ENCODE assay signal across 19 cellular contexts in the genomic region with DNA sequence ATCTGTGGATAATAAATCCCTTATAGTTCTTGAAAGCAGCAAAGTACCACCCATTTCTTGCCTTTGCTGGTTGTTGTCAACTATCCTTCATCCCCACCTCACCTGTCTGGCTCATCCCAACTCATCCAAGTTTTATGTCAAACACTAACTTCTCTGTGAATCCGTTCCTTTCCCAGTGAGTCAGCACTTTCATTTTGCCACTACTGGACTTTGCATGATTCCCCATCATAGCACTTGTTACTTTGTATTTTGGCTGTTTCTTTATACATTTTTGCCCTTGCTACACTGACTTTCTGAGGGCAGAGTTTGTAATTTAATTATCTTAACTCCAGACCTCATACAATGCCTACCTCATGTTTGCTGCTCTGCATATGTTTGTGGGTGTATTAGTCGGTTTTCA.
DNase-seq lines count a peak whose midpoint lies in the region; ATAC-seq and TF ChIP-seq lines count a peak whose summit lies in the region.
"Had no signal": no experiment of that assay in that cellular context is flagged by ENCODE, and none has a peak within 500 bp of the region (broad histone marks: within the 10 kb centered on the region; RNA-seq: fewer than 3 reads in every experiment).

No MANE protein-coding gene starts in this region.

- ATAC-seq in left lobe of liver (peak; percentile 63), HG03342 (IDR thresholded peaks at IDR 0.05; ENCODE audit: unreplicated experiment) (no peak), body of pancreas (no peak)
- ATAC-seq: GM23338, HCT116 had no signal

- no peaks in the 10 kb centered on the region for H3K9me3 Mint-ChIP-seq in endothelial cell (ENCODE audit: unreplicated experiment)
- H3K9me3 Mint-ChIP-seq in progenitor cell of endocrine pancreas (ENCODE audit: low read depth) = peaks cover 5% of the 10 kb centered on the region
- H3K9me3 Mint-ChIP-seq: CD4-positive, alpha-beta T cell; CD8-positive, alpha-beta memory T cell had no signal

- H3K9me3 ChIP-seq in body of pancreas = no peaks in the 10 kb centered on the region

- no peaks in the 10 kb centered on the region for H3K4me1 Mint-ChIP-seq in endothelial cell (ENCODE audit: unreplicated experiment)
- peaks cover 5% of the 10 kb centered on the region for H3K4me1 Mint-ChIP-seq in progenitor cell of endocrine pancreas (ENCODE audit: low read depth)
- H3K4me1 Mint-ChIP-seq: CD14-positive monocyte; CD8-positive, alpha-beta memory T cell; H9 had no signal

- 77 to 88% methylated on average over 2 of the region's 2 CpGs for WGBS in body of pancreas, 2 donors

- H3K4me1 ChIP-seq in body of pancreas = peaks cover 15% of the 10 kb centered on the region
- H3K4me1 ChIP-seq: BLaER1 treated with 17β-estradiol and CSF1 and Interleukin-3, amounts not matched to agents 10 nM and 100 nM had no signal

- H3K4me3 Mint-ChIP-seq in endothelial cell (ENCODE audit: unreplicated experiment) (peak overlapping the region; percentile 29), progenitor cell of endocrine pancreas (ENCODE audit: low read depth) (no peak overlapping the region)
- H3K4me3 Mint-ChIP-seq: CD14-positive monocyte; CD4-positive, alpha-beta T cell; CD8-positive, alpha-beta memory T cell; GM23338; H9 had no signal

- no peak for TF ChIP-seq CTCF in endothelial cell (IDR thresholded peaks at IDR 0.05; ENCODE audit: unreplicated experiment)
- no peak for TF ChIP-seq CTCF in progenitor cell of endocrine pancreas (IDR thresholded peaks at IDR 0.05; ENCODE audit: unreplicated experiment)
- no peak for TF ChIP-seq CTCF in body of pancreas (IDR thresholded peaks at IDR 0.05)

- no peak overlapping the region for H3K27ac ChIP-seq in body of pancreas
- H3K27ac ChIP-seq: BLaER1 treated with 17β-estradiol and CSF1 and Interleukin-3, amounts not matched to agents 10 nM and 100 nM had no signal

- no peak for DNase-seq in endothelial cell (ENCODE audit: low spot score)
- DNase-seq in left lobe of liver (ENCODE audit: low spot score) = no peak
- DNase-seq in progenitor cell of endocrine pancreas (ENCODE audit: low spot score, unreplicated experiment) = no peak
- DNase-seq in effector CD4-positive, alpha-beta T cell = no peak
- DNase-seq in body of pancreas = no peak
- DNase-seq: AML-193; BE2C; CD4-positive, alpha-beta T cell; CD8-positive, alpha-beta memory T cell; DMS 273 treated with DMSO at 0.1 percent for 48 hours; DMS79; EL; GF-D8; H9 had no signal

- intact Hi-C loops in body of pancreas (cut with DNase I) = no loop called here

- peaks cover 3% of the 10 kb centered on the region for H3K36me3 Mint-ChIP-seq in endothelial cell (ENCODE audit: low read depth, unreplicated experiment)
- H3K36me3 Mint-ChIP-seq in progenitor cell of endocrine pancreas (ENCODE audit: insufficient read depth) = no peaks in the 10 kb centered on the region
- H3K36me3 Mint-ChIP-seq: CD14-positive monocyte; CD8-positive, alpha-beta memory T cell had no signal

- H3K4me3 ChIP-seq in body of pancreas = no peak overlapping the region
- H3K4me3 ChIP-seq: BLaER1 treated with 17β-estradiol and CSF1 and Interleukin-3, amounts not matched to agents 10 nM and 100 nM; GM23338 had no signal

- H3K27me3 Mint-ChIP-seq in endothelial cell (ENCODE audit: unreplicated experiment) (no peaks in the 10 kb centered on the region), progenitor cell of endocrine pancreas (no peaks in the 10 kb centered on the region)

- H3K27ac Mint-ChIP-seq in endothelial cell (ENCODE audit: unreplicated experiment) (no peak overlapping the region), progenitor cell of endocrine pancreas (peak overlapping the region; percentile 12)
- H3K27ac Mint-ChIP-seq: CD14-positive monocyte; CD4-positive, alpha-beta T cell; CD8-positive, alpha-beta memory T cell; GM23338 had no signal

- H3K27me3 ChIP-seq in body of pancreas = no peaks in the 10 kb centered on the region
- H3K27me3 ChIP-seq: BE2C; BLaER1 treated with 17β-estradiol and CSF1 and Interleukin-3, amounts not matched to agents 10 nM and 100 nM had no signal

- H3K36me3 ChIP-seq in body of pancreas (replicated peaks in 1 of 2; ENCODE audit: insufficient read depth in 1 of 2, low read depth in 2 of 2) = no peaks in the 10 kb centered on the region
- H3K36me3 ChIP-seq: BE2C; BLaER1 treated with 17β-estradiol and CSF1 and Interleukin-3, amounts not matched to agents 10 nM and 100 nM had no signal

- no peak for TF ChIP-seq POLR2A in body of pancreas (IDR thresholded peaks at IDR 0.05)
